Comparison of ENCODE assay signal across 8 cellular contexts in genomic region chr6:151690768-151691562, GRCh38.
DNase-seq lines count a peak whose midpoint lies in the region; ATAC-seq and TF ChIP-seq lines count a peak whose summit lies in the region.

No MANE protein-coding gene starts in this region.

- H3K27me3 Mint-ChIP-seq in activated T-helper 2 cell treated with anti-CD3 and anti-CD28 coated beads, Interferon-gamma antibody, Interleukin-2, Interleukin-4, amounts not matched to agents 10 μg/mL and 5 μg/mL and 100 μg/mL, durations not matched to agents 14 hours and 24 hours and 36 hours (ENCODE audit: low read depth): peaks cover 12% of the 10 kb centered on the region

- H3K4me1 Mint-ChIP-seq in activated T-helper 2 cell treated with anti-CD3 and anti-CD28 coated beads, Interferon-gamma antibody, Interleukin-2, Interleukin-4, amounts not matched to agents 10 μg/mL and 5 μg/mL and 100 μg/mL, durations not matched to agents 14 hours and 24 hours and 36 hours (ENCODE audit: low read depth): peaks cover 17% of the 10 kb centered on the region

- DNase-seq in AG10803 (ENCODE audit: low read depth): peak; percentile 58
- DNase-seq in activated T-helper 2 cell treated with anti-CD3 and anti-CD28 coated beads, Interferon-gamma antibody, Interleukin-2, Interleukin-4, amounts not matched to agents 10 μg/mL and 5 μg/mL and 100 μg/mL, durations not matched to agents 14 hours and 24 hours and 36 hours (ENCODE audit: low spot score): no peak
- DNase-seq in left lobe of liver (ENCODE audit: low spot score): no peak
- no peak for DNase-seq in tibial artery
- DNase-seq in NCI-H2107 treated with DMSO at 0.1 percent for 48 hours (lab: John Stamatoyannopoulos, UW; ENCODE audit: unreplicated experiment): no peak
- DNase-seq in LoVo (ENCODE audit: low spot score): no peak

- H3K27ac ChIP-seq in tibial artery: peak overlapping the region; percentile 73 to 75

- intact Hi-C loops in activated T-helper 2 cell treated with anti-CD3 and anti-CD28 coated beads, Interferon-gamma antibody, Interleukin-2, Interleukin-4, amounts not matched to agents 10 μg/mL and 5 μg/mL and 100 μg/mL, durations not matched to agents 14 hours and 24 hours and 36 hours (cut with micrococcal nuclease): loop anchor here (1.0 to 5.0 kb wide), 3 partner anchors 11 to 576 kb away; no protein-coding TSS in a partner anchor
- intact Hi-C loops in tibial artery (cut with DNase I; ENCODE audit: low total_unique reads): loop anchor here (2.0 kb wide), 1 partner anchor 434 kb away; no protein-coding TSS in a partner anchor

- H3K4me1 ChIP-seq in tibial artery: peaks cover 0 to 28% (median 4%) of the 10 kb centered on the region in 4 donors

- H3K27me3 ChIP-seq in tibial artery: no peaks in the 10 kb centered on the region

- no peak overlapping the region for H3K27ac Mint-ChIP-seq in activated T-helper 2 cell treated with anti-CD3 and anti-CD28 coated beads, Interferon-gamma antibody, Interleukin-2, Interleukin-4, amounts not matched to agents 10 μg/mL and 5 μg/mL and 100 μg/mL, durations not matched to agents 14 hours and 24 hours and 36 hours

- H3K4me3 Mint-ChIP-seq in activated T-helper 2 cell treated with anti-CD3 and anti-CD28 coated beads, Interferon-gamma antibody, Interleukin-2, Interleukin-4, amounts not matched to agents 10 μg/mL and 5 μg/mL and 100 μg/mL, durations not matched to agents 14 hours and 24 hours and 36 hours (ENCODE audit: low read depth): peak overlapping the region; percentile 51

- no peaks in the 10 kb centered on the region for H3K9me3 ChIP-seq in tibial artery

- no peaks in the 10 kb centered on the region for H3K9me3 Mint-ChIP-seq in activated T-helper 2 cell treated with anti-CD3 and anti-CD28 coated beads, Interferon-gamma antibody, Interleukin-2, Interleukin-4, amounts not matched to agents 10 μg/mL and 5 μg/mL and 100 μg/mL, durations not matched to agents 14 hours and 24 hours and 36 hours

- H3K4me3 ChIP-seq in AG10803 (ENCODE audit: low read length) (peak overlapping the region; percentile 21), tibial artery (peak overlapping the region; percentile 38 to 39)

- TF ChIP-seq CTCF in AG10803 (conservative IDR thresholded peaks at IDR 0.05; ENCODE audit: low read length) (no peak), tibial artery (IDR thresholded peaks at IDR 0.05) (no peak)

- H3K36me3 Mint-ChIP-seq in activated T-helper 2 cell treated with anti-CD3 and anti-CD28 coated beads, Interferon-gamma antibody, Interleukin-2, Interleukin-4, amounts not matched to agents 10 μg/mL and 5 μg/mL and 100 μg/mL, durations not matched to agents 14 hours and 24 hours and 36 hours (ENCODE audit: low read depth): no peaks in the 10 kb centered on the region

- H3K36me3 ChIP-seq in tibial artery: no peaks in the 10 kb centered on the region

- ATAC-seq in GM19043 (IDR thresholded peaks at IDR 0.05; ENCODE audit: low read depth, unreplicated experiment) (peak; percentile 92), HG03135 (IDR thresholded peaks at IDR 0.05; ENCODE audit: unreplicated experiment) (peak; percentile 97), left lobe of liver (peak; percentile 56)
